15 cellular contexts compared by ENCODE assay signal in genomic region chr7:77326131-77326530, GRCh38.
DNase-seq lines count a peak whose midpoint lies in the region; ATAC-seq and TF ChIP-seq lines count a peak whose summit lies in the region.
"Had no signal": no experiment of that assay in that cellular context is flagged by ENCODE, and none has a peak within 500 bp of the region (broad histone marks: within the 10 kb centered on the region; RNA-seq: fewer than 3 reads in every experiment).

No MANE protein-coding gene starts in this region.

- no peak for TF ChIP-seq CTCF in MCF 10A (IDR thresholded peaks at IDR 0.05; ENCODE audit: unreplicated experiment)
- no peak for TF ChIP-seq CTCF in breast epithelium (IDR thresholded peaks at IDR 0.05)
- TF ChIP-seq CTCF in astrocyte of the spinal cord (IDR thresholded peaks at IDR 0.05; ENCODE audit: low read depth, low read length) = no peak
- no peak for TF ChIP-seq CTCF in lower leg skin (IDR thresholded peaks at IDR 0.05)

- in situ Hi-C loops in astrocyte of the spinal cord (cut with HindIII; ENCODE audit: low sequenced_read_pairs) = no loop called here

- DNase-seq in MCF 10A (ENCODE audit: unreplicated experiment) = peak; percentile 44
- DNase-seq in breast epithelium (ENCODE audit: low spot score in 2 of 2) = no peak
- DNase-seq in astrocyte of the spinal cord (ENCODE audit: low read depth, low spot score) = peak; percentile 53
- DNase-seq in kidney tubule cell (ENCODE audit: low spot score) = peak; percentile 76
- DNase-seq in NCI-H524 (lab: John Stamatoyannopoulos, UW) = no peak
- no peak for DNase-seq in lower leg skin (ENCODE audit: low spot score in 2 of 2)
- DNase-seq in activated naive CD8-positive, alpha-beta T cell treated with anti-CD3 and anti-CD28 coated beads, Interleukin-2, amount 50 U/mL, for 24 hours = no peak
- no peak for DNase-seq in HPDE6-E6E7 (ENCODE audit: extremely low spot score)
- DNase-seq: activated CD8-positive, alpha-beta memory T cell treated with anti-CD3 and anti-CD28 coated beads, Interleukin-2, amount 50 U/mL, for 48 hours; NCI-H2081; NCI-H82; Right ventricle myocardium superior had no signal

- H3K4me3 Mint-ChIP-seq in MCF 10A (ENCODE audit: unreplicated experiment) = no peak overlapping the region
- H3K4me3 Mint-ChIP-seq in activated naive CD8-positive, alpha-beta T cell treated with anti-CD3 and anti-CD28 coated beads, Interleukin-2, amount 50 U/mL, for 24 hours = no peak overlapping the region
- H3K4me3 Mint-ChIP-seq: activated naive CD8-positive, alpha-beta T cell; central memory CD8-positive, alpha-beta T cell had no signal

- no peak for ATAC-seq in activated naive CD8-positive, alpha-beta T cell treated with anti-CD3 and anti-CD28 coated beads, Interleukin-2, amount 50 U/mL, for 24 hours
- ATAC-seq: activated CD4-positive, CD25-positive, alpha-beta regulatory T cell treated with anti-CD3 and anti-CD28 coated beads, Interleukin-2, amount 50 U/mL, for 24 hours had no signal

- H3K27me3 ChIP-seq in breast epithelium = no peaks in the 10 kb centered on the region

- H3K36me3 ChIP-seq in breast epithelium = no peaks in the 10 kb centered on the region

- POLR2A ChIA-PET in MCF 10A (lab: Yijun Ruan, JAX) = interaction anchor here (0.6 to 0.7 kb wide), 2 partner anchors 57 to 704 kb away, joined by 3 to 4 read pairs; no protein-coding TSS in a partner anchor

- intact Hi-C loops in MCF 10A (cut with micrococcal nuclease) = no loop called here
- intact Hi-C loops in breast epithelium (cut with DNase I; ENCODE audit: low total_unique reads) = no loop called here
- intact Hi-C loops in lower leg skin (cut with DNase I; ENCODE audit: low total_unique reads) = no loop called here

- no peak overlapping the region for H3K27ac Mint-ChIP-seq in MCF 10A (ENCODE audit: low read depth, unreplicated experiment)
- H3K27ac Mint-ChIP-seq in activated naive CD8-positive, alpha-beta T cell treated with anti-CD3 and anti-CD28 coated beads, Interleukin-2, amount 50 U/mL, for 24 hours = no peak overlapping the region
- H3K27ac Mint-ChIP-seq: activated naive CD8-positive, alpha-beta T cell had no signal

- peaks cover 4 to 10% of the 10 kb centered on the region in 2 donors for H3K4me1 ChIP-seq in breast epithelium

- no TSS peak for BruUV-seq in MCF 10A (replicated peaks; lab: Mats Ljungman, UMichigan)

- no peaks in the 10 kb centered on the region for H3K9me3 Mint-ChIP-seq in MCF 10A (ENCODE audit: unreplicated experiment)
- no peaks in the 10 kb centered on the region for H3K9me3 Mint-ChIP-seq in activated naive CD8-positive, alpha-beta T cell treated with anti-CD3 and anti-CD28 coated beads, Interleukin-2, amount 50 U/mL, for 24 hours
- H3K9me3 Mint-ChIP-seq: central memory CD8-positive, alpha-beta T cell had no signal

- CTCF ChIA-PET in MCF 10A (lab: Yijun Ruan, JAX) = interaction anchor here (0.8 to 1.4 kb wide), 2 partner anchors 11 to 204 kb away, joined by 3 read pairs; partner anchors contain the start of gene CCDC146

- TF ChIP-seq POLR2A in breast epithelium (IDR thresholded peaks at IDR 0.05) (no peak), lower leg skin (IDR thresholded peaks at IDR 0.05) (no peak)

- H3K9me3 ChIP-seq in breast epithelium = no peaks in the 10 kb centered on the region

- H3K4me3 ChIP-seq in breast epithelium (no peak overlapping the region), astrocyte of the spinal cord (ENCODE audit: low read depth, low read length) (no peak overlapping the region), lower leg skin (ENCODE audit: low read depth, poor library complexity, severe bottlenecking) (no peak overlapping the region)

- H3K4me1 Mint-ChIP-seq in MCF 10A (ENCODE audit: insufficient read depth, unreplicated experiment) = peaks cover 32% of the 10 kb centered on the region
- peaks cover 52% of the 10 kb centered on the region for H3K4me1 Mint-ChIP-seq in activated naive CD8-positive, alpha-beta T cell treated with anti-CD3 and anti-CD28 coated beads, Interleukin-2, amount 50 U/mL, for 24 hours

- H3K27me3 Mint-ChIP-seq in MCF 10A (ENCODE audit: insufficient read depth, unreplicated experiment) = no peaks in the 10 kb centered on the region
- no peaks in the 10 kb centered on the region for H3K27me3 Mint-ChIP-seq in activated naive CD8-positive, alpha-beta T cell treated with anti-CD3 and anti-CD28 coated beads, Interleukin-2, amount 50 U/mL, for 24 hours
- H3K27me3 Mint-ChIP-seq: activated naive CD8-positive, alpha-beta T cell; central memory CD8-positive, alpha-beta T cell had no signal

- peaks cover 5% of the 10 kb centered on the region for H3K36me3 Mint-ChIP-seq in MCF 10A (ENCODE audit: insufficient read depth, unreplicated experiment)
- peaks cover 7% of the 10 kb centered on the region for H3K36me3 Mint-ChIP-seq in activated naive CD8-positive, alpha-beta T cell treated with anti-CD3 and anti-CD28 coated beads, Interleukin-2, amount 50 U/mL, for 24 hours (ENCODE audit: low read depth)

- no peak overlapping the region for H3K27ac ChIP-seq in breast epithelium

- WGBS in lower leg skin, 2 donors = 80 to 90% methylated on average over 3 of the region's 3 CpGs

Comparison
In these comparisons a context has a peak if more than half of its experiments do, and no peak if none do; other contexts are left out.
1. DNase-seq: peak in MCF 10A (single experiment), astrocyte of the spinal cord (single experiment) and kidney tubule cell (single experiment); none in breast epithelium (0 of 2), NCI-H524 (0 of 2), lower leg skin (0 of 2), activated naive CD8-positive, alpha-beta T cell treated with anti-CD3 and anti-CD28 coated beads, Interleukin-2, amount 50 U/mL, for 24 hours (single experiment) and HPDE6-E6E7 (single experiment).